Comparison of ENCODE assay signal across 1 cellular context in the genomic region with DNA sequence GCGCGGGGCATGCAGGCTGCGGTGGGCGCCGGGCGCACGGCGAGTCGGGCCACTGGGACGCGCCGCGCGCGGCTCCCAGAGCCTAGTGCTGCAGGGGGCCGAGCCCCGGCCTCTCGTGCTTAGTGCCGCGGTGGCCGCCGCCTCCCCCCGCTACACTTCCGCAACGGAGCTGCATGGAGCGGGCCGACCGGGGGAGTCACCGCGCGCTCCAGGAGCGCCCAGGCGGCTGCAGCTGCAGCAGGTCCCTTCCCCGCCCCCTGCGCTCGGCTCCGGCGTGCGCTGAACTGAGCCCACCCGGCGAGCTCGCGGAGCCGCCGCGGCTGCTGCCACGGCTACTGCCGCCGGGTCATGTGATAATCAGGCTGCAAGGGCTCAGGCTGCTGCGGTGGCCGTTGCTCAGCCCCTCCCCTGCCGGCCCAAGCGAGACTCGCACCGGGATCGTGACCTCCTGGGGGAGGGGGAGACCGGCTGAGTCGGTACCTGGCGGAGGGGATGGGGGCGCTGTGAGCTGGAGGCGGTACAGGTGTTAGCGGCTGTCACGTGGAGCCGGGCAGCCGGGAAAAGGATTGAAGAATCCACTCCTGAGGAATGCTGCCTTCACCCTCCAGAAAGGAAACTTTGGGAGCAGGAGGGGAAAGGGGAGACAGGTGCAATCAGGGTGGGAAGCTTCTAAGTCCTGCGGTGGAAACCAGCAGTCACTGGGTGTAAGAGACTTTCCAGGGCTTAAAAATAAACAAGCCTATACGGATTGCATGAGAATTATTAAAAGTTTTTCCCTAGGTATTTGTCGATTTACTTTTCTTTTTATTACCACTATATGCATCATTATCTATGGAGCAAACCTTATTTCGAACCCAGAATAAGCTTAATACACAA.
TF ChIP-seq lines count a peak whose summit lies in the region.

A gene with protein sequence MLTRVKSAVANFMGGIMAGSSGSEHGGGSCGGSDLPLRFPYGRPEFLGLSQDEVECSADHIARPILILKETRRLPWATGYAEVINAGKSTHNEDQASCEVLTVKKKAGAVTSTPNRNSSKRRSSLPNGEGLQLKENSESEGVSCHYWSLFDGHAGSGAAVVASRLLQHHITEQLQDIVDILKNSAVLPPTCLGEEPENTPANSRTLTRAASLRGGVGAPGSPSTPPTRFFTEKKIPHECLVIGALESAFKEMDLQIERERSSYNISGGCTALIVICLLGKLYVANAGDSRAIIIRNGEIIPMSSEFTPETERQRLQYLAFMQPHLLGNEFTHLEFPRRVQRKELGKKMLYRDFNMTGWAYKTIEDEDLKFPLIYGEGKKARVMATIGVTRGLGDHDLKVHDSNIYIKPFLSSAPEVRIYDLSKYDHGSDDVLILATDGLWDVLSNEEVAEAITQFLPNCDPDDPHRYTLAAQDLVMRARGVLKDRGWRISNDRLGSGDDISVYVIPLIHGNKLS (minus strand): TSS at position 352 of the 876 bp plus-strand sequence. CDS start 414 bp downstream, outside the sequence.

TF ChIP-seq in HepG2, 621 proteins besides CTCF, POLR2A, EP300 and RAD21 (continued from another document and continues in another):
- TF ChIP-seq KAT7 (CRISPR knock-in tag; IDR thresholded peaks at IDR 0.05; ENCODE audit: borderline replicate concordance): peak; percentile 72
- no peak for TF ChIP-seq MATR3 (CRISPR knock-in tag; IDR thresholded peaks at IDR 0.05)
- peak; percentile 99 for TF ChIP-seq SALL1 (CRISPR knock-in tag; IDR thresholded peaks at IDR 0.05)
- no peak for TF ChIP-seq ZNF558 (CRISPR knock-in tag; IDR thresholded peaks at IDR 0.05; ENCODE audit: borderline replicate concordance)
- TF ChIP-seq SYNCRIP (IDR thresholded peaks at IDR 0.05; ENCODE audit: insufficient read depth, low read depth, low read length): no peak
- TF ChIP-seq ZNF207 (IDR thresholded peaks at IDR 0.05; ENCODE audit: borderline replicate concordance): no peak
- TF ChIP-seq RAD51 (IDR thresholded peaks at IDR 0.05; ENCODE audit: borderline replicate concordance): peak; percentile 77
- TF ChIP-seq WIZ (CRISPR knock-in tag; IDR thresholded peaks at IDR 0.05): no peak; the same call in 1 of the 2 replicates
- TF ChIP-seq, protein P1, sequence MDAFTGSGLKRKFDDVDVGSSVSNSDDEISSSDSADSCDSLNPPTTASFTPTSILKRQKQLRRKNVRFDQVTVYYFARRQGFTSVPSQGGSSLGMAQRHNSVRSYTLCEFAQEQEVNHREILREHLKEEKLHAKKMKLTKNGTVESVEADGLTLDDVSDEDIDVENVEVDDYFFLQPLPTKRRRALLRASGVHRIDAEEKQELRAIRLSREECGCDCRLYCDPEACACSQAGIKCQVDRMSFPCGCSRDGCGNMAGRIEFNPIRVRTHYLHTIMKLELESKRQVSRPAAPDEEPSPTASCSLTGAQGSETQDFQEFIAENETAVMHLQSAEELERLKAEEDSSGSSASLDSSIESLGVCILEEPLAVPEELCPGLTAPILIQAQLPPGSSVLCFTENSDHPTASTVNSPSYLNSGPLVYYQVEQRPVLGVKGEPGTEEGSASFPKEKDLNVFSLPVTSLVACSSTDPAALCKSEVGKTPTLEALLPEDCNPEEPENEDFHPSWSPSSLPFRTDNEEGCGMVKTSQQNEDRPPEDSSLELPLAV (CRISPR knock-in tag; conservative IDR thresholded peaks at IDR 0.05; ENCODE audit: low read depth): no peak
- no peak for TF ChIP-seq ZNF136 (CRISPR knock-in tag; IDR thresholded peaks at IDR 0.05; ENCODE audit: low read depth)
- TF ChIP-seq ZNF124 (CRISPR knock-in tag; IDR thresholded peaks at IDR 0.05): peak; percentile 74; the same call in 1 of the 2 replicates
- 0 out of 2 replicates have a peak, but pooled peaks have one; percentile 41 for TF ChIP-seq ZNF441 (CRISPR knock-in tag; IDR thresholded peaks at IDR 0.05; ENCODE audit: borderline replicate concordance)
- TF ChIP-seq, protein P2, sequence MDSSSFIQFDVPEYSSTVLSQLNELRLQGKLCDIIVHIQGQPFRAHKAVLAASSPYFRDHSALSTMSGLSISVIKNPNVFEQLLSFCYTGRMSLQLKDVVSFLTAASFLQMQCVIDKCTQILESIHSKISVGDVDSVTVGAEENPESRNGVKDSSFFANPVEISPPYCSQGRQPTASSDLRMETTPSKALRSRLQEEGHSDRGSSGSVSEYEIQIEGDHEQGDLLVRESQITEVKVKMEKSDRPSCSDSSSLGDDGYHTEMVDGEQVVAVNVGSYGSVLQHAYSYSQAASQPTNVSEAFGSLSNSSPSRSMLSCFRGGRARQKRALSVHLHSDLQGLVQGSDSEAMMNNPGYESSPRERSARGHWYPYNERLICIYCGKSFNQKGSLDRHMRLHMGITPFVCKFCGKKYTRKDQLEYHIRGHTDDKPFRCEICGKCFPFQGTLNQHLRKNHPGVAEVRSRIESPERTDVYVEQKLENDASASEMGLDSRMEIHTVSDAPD (CRISPR knock-in tag; IDR thresholded peaks at IDR 0.05): peak; percentile 87
- TF ChIP-seq, protein P3, sequence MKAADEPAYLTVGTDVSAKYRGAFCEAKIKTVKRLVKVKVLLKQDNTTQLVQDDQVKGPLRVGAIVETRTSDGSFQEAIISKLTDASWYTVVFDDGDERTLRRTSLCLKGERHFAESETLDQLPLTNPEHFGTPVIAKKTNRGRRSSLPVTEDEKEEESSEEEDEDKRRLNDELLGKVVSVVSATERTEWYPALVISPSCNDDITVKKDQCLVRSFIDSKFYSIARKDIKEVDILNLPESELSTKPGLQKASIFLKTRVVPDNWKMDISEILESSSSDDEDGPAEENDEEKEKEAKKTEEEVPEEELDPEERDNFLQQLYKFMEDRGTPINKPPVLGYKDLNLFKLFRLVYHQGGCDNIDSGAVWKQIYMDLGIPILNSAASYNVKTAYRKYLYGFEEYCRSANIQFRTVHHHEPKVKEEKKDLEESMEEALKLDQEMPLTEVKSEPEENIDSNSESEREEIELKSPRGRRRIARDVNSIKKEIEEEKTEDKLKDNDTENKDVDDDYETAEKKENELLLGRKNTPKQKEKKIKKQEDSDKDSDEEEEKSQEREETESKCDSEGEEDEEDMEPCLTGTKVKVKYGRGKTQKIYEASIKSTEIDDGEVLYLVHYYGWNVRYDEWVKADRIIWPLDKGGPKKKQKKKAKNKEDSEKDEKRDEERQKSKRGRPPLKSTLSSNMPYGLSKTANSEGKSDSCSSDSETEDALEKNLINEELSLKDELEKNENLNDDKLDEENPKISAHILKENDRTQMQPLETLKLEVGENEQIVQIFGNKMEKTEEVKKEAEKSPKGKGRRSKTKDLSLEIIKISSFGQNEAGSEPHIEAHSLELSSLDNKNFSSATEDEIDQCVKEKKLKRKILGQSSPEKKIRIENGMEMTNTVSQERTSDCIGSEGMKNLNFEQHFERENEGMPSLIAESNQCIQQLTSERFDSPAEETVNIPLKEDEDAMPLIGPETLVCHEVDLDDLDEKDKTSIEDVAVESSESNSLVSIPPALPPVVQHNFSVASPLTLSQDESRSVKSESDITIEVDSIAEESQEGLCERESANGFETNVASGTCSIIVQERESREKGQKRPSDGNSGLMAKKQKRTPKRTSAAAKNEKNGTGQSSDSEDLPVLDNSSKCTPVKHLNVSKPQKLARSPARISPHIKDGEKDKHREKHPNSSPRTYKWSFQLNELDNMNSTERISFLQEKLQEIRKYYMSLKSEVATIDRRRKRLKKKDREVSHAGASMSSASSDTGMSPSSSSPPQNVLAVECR (CRISPR knock-in tag; IDR thresholded peaks at IDR 0.05; ENCODE audit: borderline replicate concordance): peak; percentile 88; the same call in 1 of the 2 replicates
- TF ChIP-seq IRX3 (CRISPR knock-in tag; IDR thresholded peaks at IDR 0.05; ENCODE audit: borderline replicate concordance, low read depth): peak; percentile 79; the same call in 1 of the 2 replicates
- TF ChIP-seq ZSCAN31 (CRISPR knock-in tag; IDR thresholded peaks at IDR 0.05; ENCODE audit: low read depth): 0 out of 2 replicates have a peak, but pooled peaks have one; percentile 47
- 0 out of 2 replicates have a peak, but pooled peaks have one; percentile 19 for TF ChIP-seq ZNF749 (CRISPR knock-in tag; IDR thresholded peaks at IDR 0.05; ENCODE audit: borderline replicate concordance)
- no peak for TF ChIP-seq REXO4 (CRISPR knock-in tag; IDR thresholded peaks at IDR 0.05; ENCODE audit: borderline replicate concordance)
- peak; percentile 89 for TF ChIP-seq MXD4 (CRISPR knock-in tag; IDR thresholded peaks at IDR 0.05)
- TF ChIP-seq ZNF709 (CRISPR knock-in tag; IDR thresholded peaks at IDR 0.05): peak; percentile 56; the same call in 1 of the 2 replicates
- TF ChIP-seq FOXJ3 (CRISPR knock-in tag; IDR thresholded peaks at IDR 0.05; ENCODE audit: borderline replicate concordance): no peak
- TF ChIP-seq YEATS4 (CRISPR knock-in tag; IDR thresholded peaks at IDR 0.05; ENCODE audit: borderline replicate concordance): peak; percentile 62; the same call in 1 of the 2 replicates
- TF ChIP-seq SIN3B (IDR thresholded peaks at IDR 0.05; ENCODE audit: low read length): peak; percentile 61; the same call in 1 of the 2 replicates
- TF ChIP-seq NFKBIZ (CRISPR knock-in tag; IDR thresholded peaks at IDR 0.05): no peak
- TF ChIP-seq NCOA1 (CRISPR knock-in tag; IDR thresholded peaks at IDR 0.05): peak; percentile 49; the same call in 1 of the 2 replicates
- no peak; the same call in 1 of the 2 replicates for TF ChIP-seq MAFF (IDR thresholded peaks at IDR 0.05; ENCODE audit: low read depth, low read length)
- TF ChIP-seq HMGA1 (CRISPR knock-in tag; conservative IDR thresholded peaks at IDR 0.05): no peak
- TF ChIP-seq, protein P4, sequence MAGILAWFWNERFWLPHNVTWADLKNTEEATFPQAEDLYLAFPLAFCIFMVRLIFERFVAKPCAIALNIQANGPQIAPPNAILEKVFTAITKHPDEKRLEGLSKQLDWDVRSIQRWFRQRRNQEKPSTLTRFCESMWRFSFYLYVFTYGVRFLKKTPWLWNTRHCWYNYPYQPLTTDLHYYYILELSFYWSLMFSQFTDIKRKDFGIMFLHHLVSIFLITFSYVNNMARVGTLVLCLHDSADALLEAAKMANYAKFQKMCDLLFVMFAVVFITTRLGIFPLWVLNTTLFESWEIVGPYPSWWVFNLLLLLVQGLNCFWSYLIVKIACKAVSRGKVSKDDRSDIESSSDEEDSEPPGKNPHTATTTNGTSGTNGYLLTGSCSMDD (CRISPR knock-in tag; IDR thresholded peaks at IDR 0.05): no peak
- TF ChIP-seq, protein P5, sequence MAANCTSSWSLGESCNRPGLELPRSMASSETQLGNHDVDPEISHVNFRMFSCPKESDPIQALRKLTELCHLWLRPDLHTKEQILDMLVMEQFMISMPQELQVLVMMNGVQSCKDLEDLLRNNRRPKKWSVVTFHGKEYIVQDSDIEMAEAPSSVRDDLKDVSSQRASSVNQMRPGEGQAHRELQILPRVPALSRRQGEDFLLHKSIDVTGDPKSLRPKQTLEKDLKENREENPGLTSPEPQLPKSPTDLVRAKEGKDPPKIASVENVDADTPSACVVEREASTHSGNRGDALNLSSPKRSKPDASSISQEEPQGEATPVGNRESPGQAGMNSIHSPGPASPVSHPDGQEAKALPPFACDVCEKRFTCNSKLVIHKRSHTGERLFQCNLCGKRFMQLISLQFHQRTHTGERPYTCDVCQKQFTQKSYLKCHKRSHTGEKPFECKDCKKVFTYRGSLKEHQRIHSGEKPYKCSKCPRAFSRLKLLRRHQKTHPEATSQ (CRISPR knock-in tag; IDR thresholded peaks at IDR 0.05; ENCODE audit: borderline replicate concordance): no peak; the same call in 1 of the 2 replicates
- no peak for TF ChIP-seq SNRNP70 (IDR thresholded peaks at IDR 0.05; ENCODE audit: low read depth, low read length)
- TF ChIP-seq PLRG1 (conservative IDR thresholded peaks at IDR 0.05): no peak
- TF ChIP-seq, protein P6, sequence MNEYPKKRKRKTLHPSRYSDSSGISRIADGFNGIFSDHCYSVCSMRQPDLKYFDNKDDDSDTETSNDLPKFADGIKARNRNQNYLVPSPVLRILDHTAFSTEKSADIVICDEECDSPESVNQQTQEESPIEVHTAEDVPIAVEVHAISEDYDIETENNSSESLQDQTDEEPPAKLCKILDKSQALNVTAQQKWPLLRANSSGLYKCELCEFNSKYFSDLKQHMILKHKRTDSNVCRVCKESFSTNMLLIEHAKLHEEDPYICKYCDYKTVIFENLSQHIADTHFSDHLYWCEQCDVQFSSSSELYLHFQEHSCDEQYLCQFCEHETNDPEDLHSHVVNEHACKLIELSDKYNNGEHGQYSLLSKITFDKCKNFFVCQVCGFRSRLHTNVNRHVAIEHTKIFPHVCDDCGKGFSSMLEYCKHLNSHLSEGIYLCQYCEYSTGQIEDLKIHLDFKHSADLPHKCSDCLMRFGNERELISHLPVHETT (CRISPR knock-in tag; conservative IDR thresholded peaks at IDR 0.05): peak; percentile 97
- peak; percentile 80; the same call in 1 of the 2 replicates for TF ChIP-seq ZBTB7A (CRISPR knock-in tag; IDR thresholded peaks at IDR 0.05)
- TF ChIP-seq, protein P7, sequence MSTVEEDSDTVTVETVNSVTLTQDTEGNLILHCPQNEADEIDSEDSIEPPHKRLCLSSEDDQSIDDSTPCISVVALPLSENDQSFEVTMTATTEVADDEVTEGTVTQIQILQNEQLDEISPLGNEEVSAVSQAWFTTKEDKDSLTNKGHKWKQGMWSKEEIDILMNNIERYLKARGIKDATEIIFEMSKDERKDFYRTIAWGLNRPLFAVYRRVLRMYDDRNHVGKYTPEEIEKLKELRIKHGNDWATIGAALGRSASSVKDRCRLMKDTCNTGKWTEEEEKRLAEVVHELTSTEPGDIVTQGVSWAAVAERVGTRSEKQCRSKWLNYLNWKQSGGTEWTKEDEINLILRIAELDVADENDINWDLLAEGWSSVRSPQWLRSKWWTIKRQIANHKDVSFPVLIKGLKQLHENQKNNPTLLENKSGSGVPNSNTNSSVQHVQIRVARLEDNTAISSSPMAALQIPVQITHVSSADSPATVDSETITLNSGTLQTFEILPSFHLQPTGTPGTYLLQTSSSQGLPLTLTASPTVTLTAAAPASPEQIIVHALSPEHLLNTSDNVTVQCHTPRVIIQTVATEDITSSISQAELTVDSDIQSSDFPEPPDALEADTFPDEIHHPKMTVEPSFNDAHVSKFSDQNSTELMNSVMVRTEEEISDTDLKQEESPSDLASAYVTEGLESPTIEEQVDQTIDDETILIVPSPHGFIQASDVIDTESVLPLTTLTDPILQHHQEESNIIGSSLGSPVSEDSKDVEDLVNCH (CRISPR knock-in tag; IDR thresholded peaks at IDR 0.05): no peak
- TF ChIP-seq SMARCE1 (IDR thresholded peaks at IDR 0.05; ENCODE audit: borderline replicate concordance): no peak
- TF ChIP-seq, protein P8, sequence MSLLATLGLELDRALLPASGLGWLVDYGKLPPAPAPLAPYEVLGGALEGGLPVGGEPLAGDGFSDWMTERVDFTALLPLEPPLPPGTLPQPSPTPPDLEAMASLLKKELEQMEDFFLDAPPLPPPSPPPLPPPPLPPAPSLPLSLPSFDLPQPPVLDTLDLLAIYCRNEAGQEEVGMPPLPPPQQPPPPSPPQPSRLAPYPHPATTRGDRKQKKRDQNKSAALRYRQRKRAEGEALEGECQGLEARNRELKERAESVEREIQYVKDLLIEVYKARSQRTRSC (CRISPR knock-in tag; IDR thresholded peaks at IDR 0.05; ENCODE audit: low read depth): no peak
- 0 out of 2 replicates have a peak, but pooled peaks have one; percentile 78 for TF ChIP-seq ZBTB7B (CRISPR knock-in tag; IDR thresholded peaks at IDR 0.05)
- TF ChIP-seq SMYD3 (CRISPR knock-in tag; IDR thresholded peaks at IDR 0.05): no peak
- peak; percentile 75; the same call in 1 of the 2 replicates for TF ChIP-seq ZNF431 (CRISPR knock-in tag; IDR thresholded peaks at IDR 0.05; ENCODE audit: borderline replicate concordance, low read depth)
